In the genomic region with DNA sequence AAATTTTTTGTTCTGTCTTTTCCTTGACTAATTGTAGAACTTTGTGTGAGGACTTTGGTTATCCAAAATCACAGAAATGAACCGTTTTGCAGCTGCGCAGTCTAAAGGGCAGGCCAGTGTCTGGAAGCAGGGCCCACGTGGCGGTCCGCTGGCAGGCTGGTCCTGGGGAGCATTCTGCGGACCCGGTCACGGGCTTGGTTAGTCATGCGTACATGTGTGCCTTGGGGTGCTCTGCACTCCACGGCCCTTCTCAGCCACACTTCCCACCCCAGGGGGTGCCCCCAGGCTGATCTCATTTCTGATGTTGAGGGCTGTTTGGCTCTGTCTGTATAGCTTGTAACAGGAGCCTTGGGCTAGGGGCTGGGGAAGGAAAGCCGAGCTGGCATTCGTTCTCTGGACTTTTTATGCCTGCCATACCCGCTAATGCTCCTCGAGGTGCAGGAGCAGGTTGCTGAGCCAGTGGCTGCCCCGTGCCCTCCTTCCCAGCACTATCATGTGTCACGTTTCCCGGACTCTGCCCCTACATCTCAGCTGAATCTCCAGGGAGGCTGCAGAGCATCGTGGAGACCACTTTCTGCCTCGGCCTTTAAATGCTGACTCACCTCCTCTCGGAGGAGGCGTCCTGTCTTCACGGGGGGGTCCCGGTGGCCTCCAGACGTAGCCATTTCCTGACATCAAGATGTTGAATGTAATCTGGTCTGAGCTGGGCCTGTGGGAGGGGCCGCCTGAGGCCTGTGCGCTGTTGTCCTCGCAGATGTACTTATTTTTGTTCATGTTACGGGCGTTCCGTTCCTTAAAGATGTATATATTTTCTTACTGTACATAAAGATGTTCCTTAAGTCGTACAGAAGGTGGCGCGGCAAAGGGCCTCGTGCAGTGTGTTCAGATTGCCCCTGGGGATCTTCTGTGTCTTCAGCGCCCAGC, we compare ENCODE assay signal across 1 cellular context.
TF ChIP-seq lines count a peak whose summit lies in the region.

No MANE protein-coding gene starts in this region.

TF ChIP-seq in K562, 482 proteins besides CTCF, POLR2A, EP300 and RAD21 (continued from another document):
- TF ChIP-seq FOXK2 (conservative IDR thresholded peaks at IDR 0.05 in 1 of 2, IDR thresholded peaks at IDR 0.05 in 1 of 2; ENCODE audit: low read depth in 2 of 2), result peak in 1 of 2 experiments; percentile 75; a peak in 3 of 4 replicates
- TF ChIP-seq SP2 (IDR thresholded peaks at IDR 0.05; ENCODE audit: extremely low read depth, low read depth, low read length, poor library complexity, severe bottlenecking), result no peak
- TF ChIP-seq MCM3 (IDR thresholded peaks at IDR 0.05), result no peak
- no peak for TF ChIP-seq TEAD2 (tag; IDR thresholded peaks at IDR 0.05)
- peak; percentile 62 for TF ChIP-seq NBN (IDR thresholded peaks at IDR 0.05; ENCODE audit: low read depth)
- TF ChIP-seq NFE2L1 (tag; IDR thresholded peaks at IDR 0.05; ENCODE audit: borderline replicate concordance, low read depth), result peak; percentile 83
- TF ChIP-seq CXXC5 (CRISPR knock-in tag; IDR thresholded peaks at IDR 0.05), result peak; percentile 79
- TF ChIP-seq, protein P1, sequence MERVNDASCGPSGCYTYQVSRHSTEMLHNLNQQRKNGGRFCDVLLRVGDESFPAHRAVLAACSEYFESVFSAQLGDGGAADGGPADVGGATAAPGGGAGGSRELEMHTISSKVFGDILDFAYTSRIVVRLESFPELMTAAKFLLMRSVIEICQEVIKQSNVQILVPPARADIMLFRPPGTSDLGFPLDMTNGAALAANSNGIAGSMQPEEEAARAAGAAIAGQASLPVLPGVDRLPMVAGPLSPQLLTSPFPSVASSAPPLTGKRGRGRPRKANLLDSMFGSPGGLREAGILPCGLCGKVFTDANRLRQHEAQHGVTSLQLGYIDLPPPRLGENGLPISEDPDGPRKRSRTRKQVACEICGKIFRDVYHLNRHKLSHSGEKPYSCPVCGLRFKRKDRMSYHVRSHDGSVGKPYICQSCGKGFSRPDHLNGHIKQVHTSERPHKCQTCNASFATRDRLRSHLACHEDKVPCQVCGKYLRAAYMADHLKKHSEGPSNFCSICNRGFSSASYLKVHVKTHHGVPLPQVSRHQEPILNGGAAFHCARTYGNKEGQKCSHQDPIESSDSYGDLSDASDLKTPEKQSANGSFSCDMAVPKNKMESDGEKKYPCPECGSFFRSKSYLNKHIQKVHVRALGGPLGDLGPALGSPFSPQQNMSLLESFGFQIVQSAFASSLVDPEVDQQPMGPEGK (CRISPR knock-in tag; IDR thresholded peaks at IDR 0.05; ENCODE audit: borderline replicate concordance), result no peak
- TF ChIP-seq JUND (IDR thresholded peaks at IDR 0.05; ENCODE audit: borderline replicate concordance, low read depth, low read length), result peak; percentile 84
- TF ChIP-seq JUND (tag; IDR thresholded peaks at IDR 0.05; ENCODE audit: borderline replicate concordance, low read depth, low read length), result peak; percentile 73; the same call in 2 of the 3 replicates
- no peak for TF ChIP-seq ZNF436 (CRISPR knock-in tag; IDR thresholded peaks at IDR 0.05)
- TF ChIP-seq, protein P2, sequence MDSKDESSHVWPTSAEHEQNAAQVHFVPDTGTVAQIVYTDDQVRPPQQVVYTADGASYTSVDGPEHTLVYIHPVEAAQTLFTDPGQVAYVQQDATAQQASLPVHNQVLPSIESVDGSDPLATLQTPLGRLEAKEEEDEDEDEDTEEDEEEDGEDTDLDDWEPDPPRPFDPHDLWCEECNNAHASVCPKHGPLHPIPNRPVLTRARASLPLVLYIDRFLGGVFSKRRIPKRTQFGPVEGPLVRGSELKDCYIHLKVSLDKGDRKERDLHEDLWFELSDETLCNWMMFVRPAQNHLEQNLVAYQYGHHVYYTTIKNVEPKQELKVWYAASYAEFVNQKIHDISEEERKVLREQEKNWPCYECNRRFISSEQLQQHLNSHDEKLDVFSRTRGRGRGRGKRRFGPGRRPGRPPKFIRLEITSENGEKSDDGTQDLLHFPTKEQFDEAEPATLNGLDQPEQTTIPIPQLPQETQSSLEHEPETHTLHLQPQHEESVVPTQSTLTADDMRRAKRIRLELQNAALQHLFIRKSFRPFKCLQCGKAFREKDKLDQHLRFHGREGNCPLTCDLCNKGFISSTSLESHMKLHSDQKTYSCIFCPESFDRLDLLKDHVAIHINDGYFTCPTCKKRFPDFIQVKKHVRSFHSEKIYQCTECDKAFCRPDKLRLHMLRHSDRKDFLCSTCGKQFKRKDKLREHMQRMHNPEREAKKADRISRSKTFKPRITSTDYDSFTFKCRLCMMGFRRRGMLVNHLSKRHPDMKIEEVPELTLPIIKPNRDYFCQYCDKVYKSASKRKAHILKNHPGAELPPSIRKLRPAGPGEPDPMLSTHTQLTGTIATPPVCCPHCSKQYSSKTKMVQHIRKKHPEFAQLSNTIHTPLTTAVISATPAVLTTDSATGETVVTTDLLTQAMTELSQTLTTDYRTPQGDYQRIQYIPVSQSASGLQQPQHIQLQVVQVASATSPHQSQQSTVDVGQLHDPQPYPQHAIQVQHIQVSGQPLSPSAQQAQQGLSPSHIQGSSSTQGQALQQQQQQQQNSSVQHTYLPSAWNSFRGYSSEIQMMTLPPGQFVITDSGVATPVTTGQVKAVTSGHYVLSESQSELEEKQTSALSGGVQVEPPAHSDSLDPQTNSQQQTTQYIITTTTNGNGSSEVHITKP (IDR thresholded peaks at IDR 0.05; ENCODE audit: partially characterized antibody), result peak; percentile 30
- TF ChIP-seq, protein P3, sequence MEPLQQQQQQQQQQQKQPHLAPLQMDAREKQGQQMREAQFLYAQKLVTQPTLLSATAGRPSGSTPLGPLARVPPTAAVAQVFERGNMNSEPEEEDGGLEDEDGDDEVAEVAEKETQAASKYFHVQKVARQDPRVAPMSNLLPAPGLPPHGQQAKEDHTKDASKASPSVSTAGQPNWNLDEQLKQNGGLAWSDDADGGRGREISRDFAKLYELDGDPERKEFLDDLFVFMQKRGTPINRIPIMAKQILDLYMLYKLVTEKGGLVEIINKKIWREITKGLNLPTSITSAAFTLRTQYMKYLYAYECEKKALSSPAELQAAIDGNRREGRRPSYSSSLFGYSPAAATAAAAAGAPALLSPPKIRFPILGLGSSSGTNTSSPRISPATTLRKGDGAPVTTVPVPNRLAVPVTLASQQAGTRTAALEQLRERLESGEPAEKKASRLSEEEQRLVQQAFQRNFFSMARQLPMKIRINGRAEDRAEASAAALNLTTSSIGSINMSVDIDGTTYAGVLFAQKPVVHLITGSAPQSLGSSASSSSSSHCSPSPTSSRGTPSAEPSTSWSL (CRISPR knock-in tag; IDR thresholded peaks at IDR 0.05; ENCODE audit: borderline replicate concordance), result no peak
- 0 out of 2 replicates have a peak, but pooled peaks have one; percentile 13 for TF ChIP-seq PHF8 (IDR thresholded peaks at IDR 0.05; ENCODE audit: borderline replicate concordance, low read length)
- no peak for TF ChIP-seq ETV6 (IDR thresholded peaks at IDR 0.05; ENCODE audit: borderline replicate concordance in 1 of 2, low read depth in 2 of 2, low read length in 1 of 2)
- TF ChIP-seq ETV6 (CRISPR knock-in tag; IDR thresholded peaks at IDR 0.05; ENCODE audit: borderline replicate concordance), result 0 out of 2 replicates have a peak, but pooled peaks have one; percentile 40
- TF ChIP-seq ARNT (IDR thresholded peaks at IDR 0.05), result no peak; a peak in 1 of 4 replicates
- peak in 1 of 2 experiments; percentile 42; a peak in 1 of 4 replicates for TF ChIP-seq SIN3A (IDR thresholded peaks at IDR 0.05; ENCODE audit: borderline replicate concordance in 2 of 2, control insufficient read depth in 1 of 2, low read depth in 2 of 2, low read length in 2 of 2)
- TF ChIP-seq CBFA2T3 (IDR thresholded peaks at IDR 0.05), result peak; percentile 90
- no peak for TF ChIP-seq POLR2H (tag; IDR thresholded peaks at IDR 0.05; ENCODE audit: low read depth)
- TF ChIP-seq PML (IDR thresholded peaks at IDR 0.05; ENCODE audit: low read length), result 0 out of 2 replicates have a peak, but pooled peaks have one; percentile 40
